32 cellular contexts compared by ENCODE assay signal in the genomic region with DNA sequence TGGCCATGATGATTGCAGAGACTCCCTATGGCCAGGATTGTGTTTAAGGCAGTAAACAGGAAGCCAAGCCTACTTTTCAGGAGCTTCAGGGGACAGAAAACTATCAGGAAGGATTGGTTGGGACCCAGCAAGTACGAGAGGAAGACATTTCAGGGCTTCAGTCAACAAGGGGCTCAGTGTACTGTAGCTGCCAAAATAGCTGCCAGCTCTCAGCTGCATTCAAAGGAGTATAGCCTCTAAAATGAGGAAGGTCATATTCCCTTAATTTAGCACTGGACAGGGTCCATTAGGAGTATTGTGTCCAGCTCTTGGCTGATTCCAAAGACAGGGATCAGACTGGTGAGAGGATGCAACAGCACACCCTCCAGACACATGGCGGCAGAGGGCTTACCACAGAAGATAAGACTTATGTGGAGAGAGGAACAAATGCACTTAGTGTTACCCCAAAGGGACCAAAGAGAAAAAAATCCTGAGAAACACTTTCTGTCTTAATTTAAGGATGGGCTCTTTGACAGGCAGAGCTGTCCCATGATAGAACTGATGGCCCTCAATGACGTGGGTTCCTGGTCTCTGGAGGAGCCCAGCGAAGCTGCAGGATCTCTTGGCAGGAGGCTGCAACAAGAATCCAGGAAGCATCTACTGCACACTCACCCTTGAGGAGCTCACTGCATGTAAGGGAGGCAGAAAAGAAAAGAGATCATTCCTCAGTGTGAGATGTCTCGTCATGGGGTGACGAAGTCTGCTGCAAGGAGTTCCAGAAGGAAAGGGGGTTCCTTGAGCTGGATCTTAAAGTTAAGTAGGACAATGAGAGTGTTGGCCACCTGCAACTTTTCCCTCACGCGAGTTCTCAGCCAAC. TPM values are rescaled to one million over a fixed set of nuclear protein-coding genes. Genes with fewer than 3 reads are reported as not detected.
DNase-seq lines count a peak whose midpoint lies in the region; ATAC-seq, FAIRE-seq and TF ChIP-seq lines count a peak whose summit lies in the region.
"Had no signal": no experiment of that assay in that cellular context is flagged by ENCODE, and none has a peak within 500 bp of the region (broad histone marks: within the 10 kb centered on the region; RNA-seq: fewer than 3 reads in every experiment).

No MANE protein-coding gene starts in this region.

- WGBS in H9 (ENCODE audit: extremely low coverage, insufficient read length, low lambda C conversion rate): no CpG with 5 or more reads among the region's 8 CpGs
- WGBS in tibial nerve, 2 donors: 74 to 82% methylated on average over 8 of the region's 8 CpGs

- H2BK15ac ChIP-seq in H9 (ENCODE audit: low read depth, low read length): no peak overlapping the region

- TF ChIP-seq CTCF in H9 (conservative IDR thresholded peaks at IDR 0.05): no peak
- no peak for TF ChIP-seq CTCF in RWPE2 (IDR thresholded peaks at IDR 0.05; ENCODE audit: poor library complexity, severe bottlenecking)
- TF ChIP-seq CTCF in fibroblast of mammary gland (conservative IDR thresholded peaks at IDR 0.05; ENCODE audit: control insufficient read depth, insufficient read depth, low read depth, low read length): no peak
- no peak for TF ChIP-seq CTCF in neural progenitor cell (IDR thresholded peaks at IDR 0.05)
- no peak for TF ChIP-seq CTCF in tibial nerve (IDR thresholded peaks at IDR 0.05)

- H3K36me3 Mint-ChIP-seq in H9 (ENCODE audit: insufficient read depth in 1 of 3, low read depth in 3 of 3): peaks cover 4 to 11% (median 4%) of the 10 kb centered on the region in 3 experiments; a peak in 3 of 7 replicates
- no peaks in the 10 kb centered on the region for H3K36me3 Mint-ChIP-seq in neural progenitor cell
- H3K36me3 Mint-ChIP-seq: activated naive CD8-positive, alpha-beta T cell; stimulated activated effector memory CD8-positive, alpha-beta T cell treated with anti-CD3 and anti-CD28 coated beads, Interleukin-12 subunit alpha, Interleukin-12 subunit beta, amount 100 ng/mL, for 72 hours had no signal

- no peaks in the 10 kb centered on the region for H3K79me1 ChIP-seq in H9 (ENCODE audit: insufficient read depth, low read depth, low read length, poor library complexity, severe bottlenecking)

- no peak for ATAC-seq in RWPE2 (ENCODE audit: low read depth)
- ATAC-seq: HCT116; lower lobe of right lung; stimulated activated effector memory CD8-positive, alpha-beta T cell treated with anti-CD3 and anti-CD28 coated beads, Interleukin-12 subunit alpha, Interleukin-12 subunit beta, amount 100 ng/mL, for 72 hours; upper lobe of right lung had no signal

- H2BK20ac ChIP-seq in H9 (ENCODE audit: low read depth, low read length, poor library complexity, severe bottlenecking): no peak overlapping the region

- H3K4me2 ChIP-seq in H9 (ENCODE audit: insufficient read depth, insufficient read length, low read length) (no peak overlapping the region), neural progenitor cell (no peak overlapping the region)

- H3K27ac Mint-ChIP-seq in H9 (no peak overlapping the region), neural progenitor cell (peak overlapping the region; percentile 4)
- H3K27ac Mint-ChIP-seq: activated CD4-positive, alpha-beta memory T cell treated with anti-CD3 and anti-CD28 coated beads, Interleukin-2, amount 10 ng/mL, durations not matched to agents 7 days and 5 days; activated naive CD8-positive, alpha-beta T cell; activated T-helper 2 cell treated with anti-CD3 and anti-CD28 coated beads, Interferon-gamma antibody, Interleukin-2, Interleukin-4, amounts not matched to agents 10 μg/mL and 5 μg/mL and 100 μg/mL, durations not matched to agents 14 hours and 24 hours and 36 hours; stimulated activated effector memory CD8-positive, alpha-beta T cell treated with anti-CD3 and anti-CD28 coated beads, Interleukin-12 subunit alpha, Interleukin-12 subunit beta, amount 100 ng/mL, for 72 hours had no signal

- no peaks in the 10 kb centered on the region for H3K9me3 ChIP-seq in H9 (ENCODE audit: control insufficient read depth, low read depth, low read length)
- H3K9me3 ChIP-seq in RWPE2 (ENCODE audit: severe bottlenecking): peaks cover 5% of the 10 kb centered on the region
- H3K9me3 ChIP-seq in neural progenitor cell (ENCODE audit: low read depth): no peaks in the 10 kb centered on the region
- peaks cover 0 to 22% (median 0%) of the 10 kb centered on the region in 4 donors for H3K9me3 ChIP-seq in tibial nerve
- H3K9me3 ChIP-seq: lower lobe of right lung, SJSA1, upper lobe of right lung had no signal

- H4K20me1 ChIP-seq in H9 (ENCODE audit: control insufficient read depth, insufficient read depth, insufficient read length) (no peaks in the 10 kb centered on the region), neural progenitor cell (ENCODE audit: low read depth) (no peaks in the 10 kb centered on the region)

- peaks cover 0 to 3% of the 10 kb centered on the region in 2 experiments; a peak in 2 of 4 replicates for H3K4me1 Mint-ChIP-seq in H9
- peaks cover 9% of the 10 kb centered on the region for H3K4me1 Mint-ChIP-seq in neural progenitor cell
- H3K4me1 Mint-ChIP-seq: activated CD4-positive, alpha-beta memory T cell treated with anti-CD3 and anti-CD28 coated beads, Interleukin-2, amount 10 ng/mL, durations not matched to agents 7 days and 5 days; central memory CD8-positive, alpha-beta T cell; stimulated activated effector memory CD8-positive, alpha-beta T cell treated with anti-CD3 and anti-CD28 coated beads, Interleukin-12 subunit alpha, Interleukin-12 subunit beta, amount 100 ng/mL, for 72 hours had no signal

- H3K4me3 Mint-ChIP-seq in H9: no peak overlapping the region
- no peak overlapping the region for H3K4me3 Mint-ChIP-seq in neural progenitor cell
- H3K4me3 Mint-ChIP-seq: activated CD4-positive, alpha-beta memory T cell treated with anti-CD3 and anti-CD28 coated beads, Interleukin-2, amount 10 ng/mL, durations not matched to agents 7 days and 5 days; activated naive CD8-positive, alpha-beta T cell; central memory CD8-positive, alpha-beta T cell; stimulated activated effector memory CD8-positive, alpha-beta T cell treated with anti-CD3 and anti-CD28 coated beads, Interleukin-12 subunit alpha, Interleukin-12 subunit beta, amount 100 ng/mL, for 72 hours had no signal

- H4K8ac ChIP-seq in H9 (replicated peaks; ENCODE audit: insufficient read length, low read depth, low read length): no peak overlapping the region

- DNase-seq in H9 (peak; percentile 11), RWPE2 (ENCODE audit: low spot score) (no peak), fibroblast of mammary gland (ENCODE audit: low read depth) (peak; percentile 77), neural progenitor cell (ENCODE audit: low spot score) (no peak), NCI-H2081 (lab: John Stamatoyannopoulos, UW) (no peak), DMS153 treated with DMSO at 0.1 percent for 48 hours (lab: John Stamatoyannopoulos, UW; ENCODE audit: unreplicated experiment) (no peak), HTR-8/SVneo (ENCODE audit: insufficient read length, low spot score) (no peak), tibial nerve (ENCODE audit: low spot score in 2 of 2) (no peak)
- DNase-seq: activated CD4-positive, alpha-beta memory T cell treated with anti-CD3 and anti-CD28 coated beads, Interleukin-2, amount 10 ng/mL, durations not matched to agents 7 days and 5 days; activated CD4-positive, CD25-positive, alpha-beta regulatory T cell treated with anti-CD3 and anti-CD28 coated beads, Interleukin-2, amount 50 U/mL, for 72 hours; aorta; Calu3; dermis blood vessel endothelial cell; glutamatergic neuron; kidney; lower lobe of right lung; NCI-H2029; NCI-H526 treated with DMSO at 0.1 percent for 48 hours; Peyer's patch; spleen; stimulated activated CD4-positive, alpha-beta T cell treated with anti-CD3 and anti-CD28 coated beads, Interleukin-4, amount 100 ng/mL, for 24 hours; upper lobe of right lung had no signal

- H3F3A ChIP-seq in neural progenitor cell (ENCODE audit: low read depth): no peaks in the 10 kb centered on the region

- H3K56ac ChIP-seq in H9 (ENCODE audit: insufficient read length, low read depth, low read length): no peak overlapping the region

- no peak overlapping the region for H3K23ac ChIP-seq in H9 (ENCODE audit: insufficient read length, low read depth, low read length)

- FAIRE-seq in HTR-8/SVneo (lab: Jason Lieb, UNC): no peak
- FAIRE-seq: kidney, TTC549 had no signal

- H3K9me3 Mint-ChIP-seq in H9 (peaks cover 16 to 22% of the 10 kb centered on the region in 2 experiments; a peak in 4 of 5 replicates), neural progenitor cell (peaks cover 8% of the 10 kb centered on the region)
- H3K9me3 Mint-ChIP-seq: activated CD4-positive, alpha-beta memory T cell treated with anti-CD3 and anti-CD28 coated beads, Interleukin-2, amount 10 ng/mL, durations not matched to agents 7 days and 5 days; central memory CD8-positive, alpha-beta T cell; stimulated activated effector memory CD8-positive, alpha-beta T cell treated with anti-CD3 and anti-CD28 coated beads, Interleukin-12 subunit alpha, Interleukin-12 subunit beta, amount 100 ng/mL, for 72 hours had no signal

- no peak overlapping the region for H3T11ph ChIP-seq in H9 (ENCODE audit: low read length)

- TF ChIP-seq POLR2A in tibial nerve (IDR thresholded peaks at IDR 0.05): no peak

- no peak overlapping the region for H3K9ac ChIP-seq in H9 (ENCODE audit: extremely low read depth, insufficient read length, low read length)
- no peak overlapping the region for H3K9ac ChIP-seq in neural progenitor cell

- no peak overlapping the region for H2AFZ ChIP-seq in H9 (ENCODE audit: low read length)
- no peak overlapping the region for H2AFZ ChIP-seq in neural progenitor cell (replicated peaks)

- H3K36me3 ChIP-seq in RWPE2 (ENCODE audit: low read depth) (no peaks in the 10 kb centered on the region), neural progenitor cell (no peaks in the 10 kb centered on the region), tibial nerve (no peaks in the 10 kb centered on the region)
- H3K36me3 ChIP-seq: lower lobe of right lung, Peyer's patch, right atrium auricular region, SJSA1, spleen, upper lobe of right lung had no signal

- no peak overlapping the region for H2AK5ac ChIP-seq in H9 (ENCODE audit: insufficient read length, low read length)

- H3K4me3 ChIP-seq in RWPE2 (ENCODE audit: severe bottlenecking) (no peak overlapping the region), fibroblast of mammary gland (ENCODE audit: control insufficient read depth, low read depth, low read length) (no peak overlapping the region), neural progenitor cell (no peak overlapping the region), tibial nerve (no peak overlapping the region)
- H3K4me3 ChIP-seq: lower lobe of right lung, Peyer's patch, right atrium auricular region, SJSA1, spleen, upper lobe of right lung had no signal

- no peak overlapping the region for H3K14ac ChIP-seq in H9 (ENCODE audit: insufficient read depth, low read length)

- H2BK5ac ChIP-seq in H9 (ENCODE audit: insufficient read length, low read length): no peak overlapping the region

- H3K79me2 ChIP-seq in H9 (ENCODE audit: insufficient read depth, low read length): no peaks in the 10 kb centered on the region
- no peaks in the 10 kb centered on the region for H3K79me2 ChIP-seq in neural progenitor cell (ENCODE audit: low read depth)

- H3K18ac ChIP-seq in H9 (ENCODE audit: insufficient read length, low read depth, low read length): no peak overlapping the region

- H3K27me3 ChIP-seq in H9 (ENCODE audit: insufficient read depth, low read length) (no peaks in the 10 kb centered on the region), RWPE2 (ENCODE audit: insufficient read depth, poor library complexity, severe bottlenecking) (no peaks in the 10 kb centered on the region), neural progenitor cell (no peaks in the 10 kb centered on the region), tibial nerve (no peaks in the 10 kb centered on the region)
- H3K27me3 ChIP-seq: Peyer's patch, right atrium auricular region, SJSA1, upper lobe of right lung had no signal

- H3K23me2 ChIP-seq in H9 (ENCODE audit: insufficient read length, low read depth, low read length, poor library complexity, severe bottlenecking): no peaks in the 10 kb centered on the region

- no peaks in the 10 kb centered on the region for H3K4me1 ChIP-seq in H9 (ENCODE audit: insufficient read depth, low read length)
- peaks cover 35% of the 10 kb centered on the region for H3K4me1 ChIP-seq in RWPE2 (ENCODE audit: insufficient read depth, poor library complexity, severe bottlenecking)
- no peaks in the 10 kb centered on the region for H3K4me1 ChIP-seq in neural progenitor cell
- H3K4me1 ChIP-seq in tibial nerve: peaks cover 0 to 20% (median 0%) of the 10 kb centered on the region in 4 donors
- H3K4me1 ChIP-seq: right atrium auricular region had no signal

- no peak overlapping the region for H4K5ac ChIP-seq in H9 (ENCODE audit: insufficient read length, low read depth, low read length)

- H2BK120ac ChIP-seq in H9 (ENCODE audit: low read depth, low read length, poor library complexity, severe bottlenecking): no peak overlapping the region

- H3K27me3 Mint-ChIP-seq in H9 (ENCODE audit: low read depth): peaks cover 2% of the 10 kb centered on the region
- H3K27me3 Mint-ChIP-seq in neural progenitor cell (ENCODE audit: insufficient read depth, low read depth): peaks cover 7% of the 10 kb centered on the region
- H3K27me3 Mint-ChIP-seq: activated CD4-positive, alpha-beta memory T cell treated with anti-CD3 and anti-CD28 coated beads, Interleukin-2, amount 10 ng/mL, durations not matched to agents 7 days and 5 days had no signal

- H3K4ac ChIP-seq in H9 (ENCODE audit: low read depth, low read length): no peak overlapping the region

- H2BK12ac ChIP-seq in H9 (ENCODE audit: insufficient read length, low read depth, low read length): no peak overlapping the region

- H4K91ac ChIP-seq in H9 (ENCODE audit: insufficient read length, low read depth, low read length): no peak overlapping the region

- no peak overlapping the region for H3K27ac ChIP-seq in H9 (ENCODE audit: insufficient read length, low read depth, low read length)
- peak overlapping the region; percentile 74 for H3K27ac ChIP-seq in RWPE2 (ENCODE audit: poor library complexity, severe bottlenecking)
- H3K27ac ChIP-seq in neural progenitor cell: no peak overlapping the region
- no peak overlapping the region for H3K27ac ChIP-seq in tibial nerve
- H3K27ac ChIP-seq: C4-2B, lower lobe of right lung, Peyer's patch, right atrium auricular region, SJSA1, spleen, upper lobe of right lung had no signal

- TF ChIP-seq EP300 in tibial nerve (IDR thresholded peaks at IDR 0.05): no peak

RNA-seq across cellular contexts. Expression of a gene that starts 14.8 kb away (rescaled TPM):
- not detected in 2 replicates for total RNA-seq in H9 (2021)
- not detected in 2 replicates for total RNA-seq in neural progenitor cell (ENCODE audit: low replicate concordance)
- 1 to 10 TPM in 2 of 4 donors, under 1 TPM in 1, not detected in 1; 0.63 to 2.4 (median 2.2) TPM for total RNA-seq in tibial nerve
- total RNA-seq: activated CD4-positive, alpha-beta memory T cell treated with anti-CD3 and anti-CD28 coated beads, Interleukin-2, amount 10 ng/mL, durations not matched to agents 7 days and 5 days; activated T-helper 2 cell treated with anti-CD3 and anti-CD28 coated beads, Interferon-gamma antibody, Interleukin-2, Interleukin-4, amounts not matched to agents 10 μg/mL and 5 μg/mL and 100 μg/mL, durations not matched to agents 14 hours and 24 hours and 36 hours; Calu3; dermis blood vessel endothelial cell; lower lobe of right lung; spleen; T-helper 1 cell treated with Interleukin-12 subunit alpha and Interleukin-12 subunit beta and Interleukin-4 antibody, amounts not matched to agents 30 ng/mL and 1 ng/mL, for 36 hours; upper lobe of right lung had no signal

Comparison
In these comparisons a context has a peak if more than half of its experiments do, and no peak if none do; other contexts are left out.
1. DNase-seq: peak in H9 (single experiment) and fibroblast of mammary gland (single experiment); none in RWPE2 (single experiment), neural progenitor cell (single experiment), NCI-H2081 (0 of 2), DMS153 treated with DMSO at 0.1 percent for 48 hours (single experiment), HTR-8/SVneo (single experiment) and tibial nerve (0 of 2).